ENCODE assay signal across 27 cellular contexts in the genomic region with DNA sequence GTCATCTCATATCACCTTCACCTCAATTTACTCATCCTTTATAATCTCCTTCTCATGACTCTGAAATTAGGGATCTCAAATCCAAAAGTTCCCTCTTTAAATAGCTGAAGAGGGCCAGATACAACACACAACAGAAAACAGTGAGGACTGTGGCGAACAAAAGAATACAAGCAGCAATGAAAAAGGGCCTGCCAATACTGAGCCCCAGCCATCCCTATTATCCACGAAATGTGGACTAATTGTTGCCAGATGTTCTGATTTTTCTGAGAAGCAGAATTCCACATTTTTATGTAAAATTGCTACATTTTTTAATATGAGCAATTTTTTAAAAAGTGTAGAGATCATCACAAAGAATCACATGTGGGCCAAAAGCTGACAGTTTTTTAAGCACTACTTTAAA.
DNase-seq lines count a peak whose midpoint lies in the region; ATAC-seq and TF ChIP-seq lines count a peak whose summit lies in the region.
"Had no signal": no experiment of that assay in that cellular context is flagged by ENCODE, and none has a peak within 500 bp of the region (broad histone marks: within the 10 kb centered on the region; RNA-seq: fewer than 3 reads in every experiment).

No MANE protein-coding gene starts in this region.

- H3K27me3 Mint-ChIP-seq in endothelial cell (ENCODE audit: unreplicated experiment), result no peaks in the 10 kb centered on the region
- no peaks in the 10 kb centered on the region for H3K27me3 Mint-ChIP-seq in osteocyte (ENCODE audit: unreplicated experiment)
- H3K27me3 Mint-ChIP-seq: activated CD8-positive, alpha-beta T cell treated with anti-CD3 and anti-CD28 coated beads for 36 hours; activated naive CD8-positive, alpha-beta T cell treated with anti-CD3 and anti-CD28 coated beads, Interleukin-2, amount 10 ng/mL, durations not matched to agents 7 days and 5 days; central memory CD8-positive, alpha-beta T cell had no signal

- TF ChIP-seq CTCF in AG10803 (conservative IDR thresholded peaks at IDR 0.05; ENCODE audit: low read length) (no peak), endothelial cell (IDR thresholded peaks at IDR 0.05; ENCODE audit: unreplicated experiment) (no peak), osteocyte (IDR thresholded peaks at IDR 0.05) (no peak), foreskin keratinocyte (conservative IDR thresholded peaks at IDR 0.05) (no peak)

- no peaks in the 10 kb centered on the region for H3K27me3 ChIP-seq in foreskin keratinocyte
- H3K27me3 ChIP-seq: BLaER1, sigmoid colon, uterus had no signal

- peaks cover 18% of the 10 kb centered on the region for H3K36me3 ChIP-seq in SK-N-MC (ENCODE audit: insufficient read depth, low read length)
- H3K36me3 ChIP-seq: sigmoid colon, uterus had no signal

- DNase-seq in AG10803 (ENCODE audit: low read depth) (peak; percentile 43), SK-N-MC (ENCODE audit: low read depth, low spot score) (peak; percentile 26), endothelial cell (ENCODE audit: low spot score) (no peak), osteocyte (ENCODE audit: extremely low spot score, unreplicated experiment) (no peak), foreskin keratinocyte (no peak), NCI-H510A (lab: John Stamatoyannopoulos, UW) (no peak)
- DNase-seq in activated CD4-positive, alpha-beta T cell treated with anti-CD3 and anti-CD28 coated beads for 4 hours, result no peak
- DNase-seq: activated CD8-positive, alpha-beta T cell treated with anti-CD3 and anti-CD28 coated beads for 36 hours; activated effector memory CD4-positive, alpha-beta T cell treated with Interleukin-2 at 50 U/mL for 16 hours; activated naive CD8-positive, alpha-beta T cell treated with anti-CD3 and anti-CD28 coated beads, Interleukin-2, amount 10 ng/mL, durations not matched to agents 7 days and 5 days; activated T-cell treated with anti-CD3 and anti-CD28 coated beads for 4 hours; H7; NCI-H187; NCI-H2171 treated with DMSO at 0.1 percent for 48 hours; NCI-H526; posterior cingulate gyrus; sigmoid colon; stimulated activated CD4-positive, alpha-beta T cell treated with anti-CD3 and anti-CD28 coated beads, Interleukin-4, amount 100 ng/mL, for 24 hours; stimulated activated naive CD4-positive, alpha-beta T cell; T-helper 1 cell; uterus had no signal

- peaks cover 9% of the 10 kb centered on the region for H3K4me1 ChIP-seq in foreskin keratinocyte
- H3K4me1 ChIP-seq: uterus had no signal

- no peak overlapping the region for H3K27ac Mint-ChIP-seq in endothelial cell (ENCODE audit: unreplicated experiment)
- H3K27ac Mint-ChIP-seq in osteocyte (ENCODE audit: unreplicated experiment), result peak overlapping the region; percentile 76
- H3K27ac Mint-ChIP-seq: activated CD8-positive, alpha-beta T cell treated with anti-CD3 and anti-CD28 coated beads for 36 hours; activated naive CD8-positive, alpha-beta T cell treated with anti-CD3 and anti-CD28 coated beads, Interleukin-2, amount 10 ng/mL, durations not matched to agents 7 days and 5 days had no signal

- H3K36me3 Mint-ChIP-seq in endothelial cell (ENCODE audit: low read depth, unreplicated experiment) (peaks cover 24% of the 10 kb centered on the region), osteocyte (ENCODE audit: unreplicated experiment) (peaks cover 15% of the 10 kb centered on the region)

- H3K27ac ChIP-seq in SK-N-MC, result peak overlapping the region; percentile 91
- no peak overlapping the region for H3K27ac ChIP-seq in foreskin keratinocyte
- H3K27ac ChIP-seq: A549, BLaER1, sigmoid colon had no signal

- H3K4me3 Mint-ChIP-seq in endothelial cell (ENCODE audit: unreplicated experiment), result peak overlapping the region; percentile 51
- H3K4me3 Mint-ChIP-seq in osteocyte (ENCODE audit: unreplicated experiment), result no peak overlapping the region
- H3K4me3 Mint-ChIP-seq: activated CD8-positive, alpha-beta T cell treated with anti-CD3 and anti-CD28 coated beads for 36 hours; activated naive CD8-positive, alpha-beta T cell treated with anti-CD3 and anti-CD28 coated beads, Interleukin-2, amount 10 ng/mL, durations not matched to agents 7 days and 5 days; central memory CD8-positive, alpha-beta T cell had no signal

- no peak overlapping the region for H3K4me3 ChIP-seq in AG10803 (ENCODE audit: low read length)
- peak overlapping the region; percentile 51 for H3K4me3 ChIP-seq in SK-N-MC
- H3K4me3 ChIP-seq: A549, BLaER1, lung, sigmoid colon, uterus had no signal

- H3K4me1 Mint-ChIP-seq in endothelial cell (ENCODE audit: unreplicated experiment) (no peaks in the 10 kb centered on the region), osteocyte (ENCODE audit: unreplicated experiment) (peaks cover 25% of the 10 kb centered on the region)

- ATAC-seq in foreskin keratinocyte (no peak), GM21515 (IDR thresholded peaks at IDR 0.05; ENCODE audit: unreplicated experiment) (no peak)
- ATAC-seq: A549; activated CD4-positive, CD25-positive, alpha-beta regulatory T cell treated with anti-CD3 and anti-CD28 coated beads, Interleukin-2, amount 50 U/mL, for 24 hours; activated CD8-positive, alpha-beta T cell treated with anti-CD3 and anti-CD28 coated beads for 36 hours had no signal

- H3K9me3 Mint-ChIP-seq in endothelial cell (ENCODE audit: unreplicated experiment), result no peaks in the 10 kb centered on the region
- peaks cover 5% of the 10 kb centered on the region for H3K9me3 Mint-ChIP-seq in osteocyte (ENCODE audit: unreplicated experiment)
- H3K9me3 Mint-ChIP-seq: central memory CD8-positive, alpha-beta T cell had no signal

- peaks cover 5% of the 10 kb centered on the region; the same call in 1 of the 2 replicates for H3K9me3 ChIP-seq in SK-N-MC (ENCODE audit: low read depth, low read length)
- H3K9me3 ChIP-seq: sigmoid colon, uterus had no signal

- H3K9ac ChIP-seq in SK-N-MC (ENCODE audit: insufficient read length), result peak overlapping the region; percentile 34
- H3K9ac ChIP-seq: BLaER1 had no signal

Comparison
In these comparisons a context has a peak if more than half of its experiments do, and no peak if none do; other contexts are left out.
1. DNase-seq: peak in AG10803 (single experiment) and SK-N-MC (single experiment); none in endothelial cell (single experiment), osteocyte (single experiment), foreskin keratinocyte (0 of 2), NCI-H510A (single experiment) and activated CD4-positive, alpha-beta T cell treated with anti-CD3 and anti-CD28 coated beads for 4 hours (0 of 2).